25 cellular contexts compared by ENCODE assay signal in genomic region chr15:45155739-45156138, GRCh38. TPM values are rescaled to one million over a fixed set of nuclear protein-coding genes. Genes with fewer than 3 reads are reported as not detected.
"Had no signal": no experiment of that assay in that cellular context is flagged by ENCODE, and none has a peak within 500 bp of the region (broad histone marks: within the 10 kb centered on the region; RNA-seq: fewer than 3 reads in every experiment).

No MANE protein-coding gene starts in this region.

- H3K9me3 Mint-ChIP-seq: endodermal cell; natural killer cell treated with Interleukin-12 subunit alpha and Interleukin-12 subunit beta and Interleukin-15 and Interleukin-18, amount 100 ng/mL, for 72 hours had no signal

- H3K36me3 ChIP-seq: neural progenitor cell, ovary, thoracic aorta had no signal

- H3K36me3 Mint-ChIP-seq: natural killer cell treated with Interleukin-12 subunit alpha and Interleukin-12 subunit beta and Interleukin-15 and Interleukin-18, amount 100 ng/mL, for 72 hours had no signal

- H3K4me3 ChIP-seq: esophagus muscularis mucosa, gastroesophageal sphincter, hepatocyte, lung, neural progenitor cell, ovary, stomach, thoracic aorta had no signal

- H3K27ac ChIP-seq: esophagus muscularis mucosa, gastroesophageal sphincter, hepatocyte, neural progenitor cell, ovary, stomach, thoracic aorta had no signal

- H3K27me3 ChIP-seq: esophagus muscularis mucosa, gastroesophageal sphincter, hepatocyte, neural progenitor cell, ovary, stomach had no signal

- H3K27me3 Mint-ChIP-seq: natural killer cell treated with Interleukin-12 subunit alpha and Interleukin-12 subunit beta and Interleukin-15 and Interleukin-18, amount 100 ng/mL, for 72 hours had no signal

- H3K27ac Mint-ChIP-seq: endodermal cell; natural killer cell treated with Interleukin-12 subunit alpha and Interleukin-12 subunit beta and Interleukin-15 and Interleukin-18, amount 100 ng/mL, for 72 hours; neural progenitor cell had no signal

- H3K4me3 Mint-ChIP-seq: endodermal cell; natural killer cell treated with Interleukin-12 subunit alpha and Interleukin-12 subunit beta and Interleukin-15 and Interleukin-18, amount 100 ng/mL, for 72 hours; neural progenitor cell had no signal

- H3K9me3 ChIP-seq: esophagus muscularis mucosa, gastroesophageal sphincter, ovary, stomach, thoracic aorta had no signal

- DNase-seq: effector CD4-positive, alpha-beta T cell; endodermal cell; foreskin fibroblast; left colon; left ventricle myocardium superior; mesenchymal stem cell; midbrain; nucleus accumbens; ovary; small intestine; stimulated activated CD4-positive, alpha-beta T cell treated with anti-CD3 and anti-CD28 coated beads, Interleukin-12 subunit alpha, Interleukin-12 subunit beta, amount 100 ng/mL, for 4 hours; stimulated activated naive CD4-positive, alpha-beta T cell; stomach; trophoblast cell had no signal

- ATAC-seq: gastroesophageal sphincter; left colon; left ventricle myocardium superior; natural killer cell treated with Interleukin-12 subunit alpha and Interleukin-12 subunit beta and Interleukin-15 and Interleukin-18, amount 100 ng/mL, for 72 hours; right cardiac atrium had no signal

- H3K4me1 ChIP-seq: esophagus muscularis mucosa, gastroesophageal sphincter, stomach had no signal

RNA-seq across cellular contexts. Expression of gene DUOX1, which starts 25.9 kb away (rescaled TPM):
- total RNA-seq: dermis microvascular lymphatic vessel endothelial cell had no signal

RNA-seq across cellular contexts. Expression of gene DUOXA1, which starts 26.1 kb away (rescaled TPM):
- total RNA-seq: dermis microvascular lymphatic vessel endothelial cell; kidney epithelial cell; natural killer cell treated with Interleukin-12 subunit alpha and Interleukin-12 subunit beta and Interleukin-15 and Interleukin-18, amount 100 ng/mL, for 72 hours had no signal

RNA-seq across cellular contexts. Expression of gene DUOXA2, which starts 41.6 kb away (rescaled TPM):
- total RNA-seq: dermis microvascular lymphatic vessel endothelial cell, endodermal cell, kidney epithelial cell, left ventricle myocardium superior, posterior vena cava, right cardiac atrium, thoracic aorta had no signal

RNA-seq across cellular contexts. Expression of gene DUOX2, which starts 41.8 kb away (rescaled TPM):
- total RNA-seq: dermis microvascular lymphatic vessel endothelial cell had no signal
